Comparison of ENCODE assay signal across 20 cellular contexts in the genomic region with DNA sequence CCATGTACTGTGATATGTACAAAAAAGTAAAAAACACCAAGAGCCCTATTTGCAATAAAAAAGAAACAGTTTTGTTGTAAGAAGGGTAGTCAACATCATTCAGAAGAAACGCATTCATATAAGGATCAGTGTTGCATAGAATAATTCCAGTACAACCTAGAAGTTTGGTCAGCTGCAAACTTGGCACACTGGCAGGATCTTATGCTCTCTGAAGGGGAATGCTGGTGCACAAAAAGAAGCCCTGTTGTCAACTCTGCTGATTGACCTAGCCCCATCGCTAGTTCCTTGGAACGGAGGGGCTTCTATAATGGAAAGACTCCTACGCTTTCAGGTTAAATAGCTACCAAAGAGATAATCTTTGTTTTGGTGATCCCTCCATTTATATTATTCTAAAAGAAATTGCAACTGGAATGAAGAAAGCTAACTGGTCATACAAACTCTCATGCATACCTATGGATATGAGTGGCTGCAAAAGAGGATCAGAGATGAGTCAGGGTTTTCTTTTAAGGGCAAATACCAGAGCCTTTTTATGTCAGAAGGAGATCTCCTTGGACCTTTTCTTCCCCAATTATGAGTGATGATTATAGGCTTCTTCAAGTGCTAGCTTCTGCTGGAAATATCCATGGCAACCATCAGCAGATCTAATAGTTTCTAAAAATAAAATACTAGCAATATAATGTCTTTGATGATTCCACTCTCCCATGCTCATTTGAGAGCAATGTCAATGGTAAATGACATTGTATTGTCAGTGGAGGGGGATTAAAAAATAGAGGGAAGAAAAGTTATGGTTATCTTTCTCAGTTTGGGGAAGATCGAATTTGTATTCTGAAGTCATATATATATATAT.
DNase-seq lines count a peak whose midpoint lies in the region; ATAC-seq and TF ChIP-seq lines count a peak whose summit lies in the region.
"Had no signal": no experiment of that assay in that cellular context is flagged by ENCODE, and none has a peak within 500 bp of the region (broad histone marks: within the 10 kb centered on the region; RNA-seq: fewer than 3 reads in every experiment).

No MANE protein-coding gene starts in this region.

- 83 to 92% (median 87%) methylated on average over 5 of the region's 5 CpGs for WGBS in spleen, 5 donors

- TF ChIP-seq CTCF in tibial artery (IDR thresholded peaks at IDR 0.05) (no peak), spleen (IDR thresholded peaks at IDR 0.05 in 8 of 11, conservative IDR thresholded peaks at IDR 0.05 in 3 of 11) (no peak)

- ATAC-seq in HG02938 (IDR thresholded peaks at IDR 0.05; ENCODE audit: unreplicated experiment), result no peak
- ATAC-seq: CD8-positive, alpha-beta T cell; HCT116; stimulated activated effector memory CD8-positive, alpha-beta T cell treated with anti-CD3 and anti-CD28 coated beads, Interleukin-12 subunit alpha, Interleukin-12 subunit beta, amount 100 ng/mL, for 72 hours had no signal

- DNase-seq in GM04503 (ENCODE audit: low read depth), result peak; percentile 32
- peak; percentile 27 for DNase-seq in RKO (ENCODE audit: low spot score)
- peak; percentile 13 for DNase-seq in fibroblast of gingiva (ENCODE audit: low read depth)
- peak; percentile 18 for DNase-seq in skeletal muscle cell (ENCODE audit: low read depth)
- no peak for DNase-seq in tibial artery
- no peak for DNase-seq in spleen
- DNase-seq in NCI-H2107 treated with DMSO at 0.1 percent for 48 hours (lab: John Stamatoyannopoulos, UW; ENCODE audit: unreplicated experiment), result no peak
- DNase-seq: activated CD4-positive, alpha-beta T cell treated with anti-CD3 and anti-CD28 coated beads, Interleukin-2, amount 10 ng/mL, durations not matched to agents 24 days and 14 days; activated naive CD4-positive, alpha-beta T cell treated with anti-CD3 and anti-CD28 coated beads, Interleukin-2, amount 10 ng/mL, durations not matched to agents 7 days and 5 days; CD8-positive, alpha-beta T cell; NCI-H446; ovary; SJCRH30; T-helper 9 cell had no signal

- no peak overlapping the region for H3K27ac ChIP-seq in tibial artery
- no peak overlapping the region for H3K27ac ChIP-seq in spleen
- H3K27ac ChIP-seq: KMS-11, ovary, SJCRH30, skin epidermis, tibial nerve had no signal

- H3K27me3 ChIP-seq in tibial artery (no peaks in the 10 kb centered on the region), spleen (replicated peaks in 1 of 7) (no peaks in the 10 kb centered on the region)
- H3K27me3 ChIP-seq: ovary, SJCRH30, tibial nerve had no signal

- intact Hi-C loops in tibial artery (cut with DNase I; ENCODE audit: low total_unique reads), result no loop called here
- intact Hi-C loops in spleen (cut with DNase I; ENCODE audit: low total_unique reads), result no loop called here

- no peak for TF ChIP-seq POLR2A in spleen (IDR thresholded peaks at IDR 0.05)

- no peak overlapping the region for H3K4me3 ChIP-seq in skeletal muscle cell (ENCODE audit: low read depth, low read length)
- H3K4me3 ChIP-seq in tibial artery, result no peak overlapping the region
- no peak overlapping the region for H3K4me3 ChIP-seq in spleen
- H3K4me3 ChIP-seq: ovary, SJCRH30, skin epidermis, tibial nerve had no signal

- no peaks in the 10 kb centered on the region for H3K4me1 ChIP-seq in tibial artery
- H3K4me1 ChIP-seq in spleen, result no peaks in the 10 kb centered on the region
- H3K4me1 ChIP-seq: SJCRH30, tibial nerve had no signal

- H3K9me3 ChIP-seq in tibial artery (no peaks in the 10 kb centered on the region), spleen (no peaks in the 10 kb centered on the region)
- H3K9me3 ChIP-seq: ovary, SJCRH30, tibial nerve had no signal

- H3K36me3 ChIP-seq in tibial artery (no peaks in the 10 kb centered on the region), spleen (no peaks in the 10 kb centered on the region)
- H3K36me3 ChIP-seq: ovary, SJCRH30, tibial nerve had no signal

Comparison
In these comparisons a context has a peak if more than half of its experiments do, and no peak if none do; other contexts are left out.
1. DNase-seq: peak in GM04503 (single experiment), RKO (single experiment), fibroblast of gingiva (single experiment) and skeletal muscle cell (single experiment); none in tibial artery (0 of 2), spleen (single experiment) and NCI-H2107 treated with DMSO at 0.1 percent for 48 hours (single experiment).